ENCODE assay signal across 25 cellular contexts in the genomic region with DNA sequence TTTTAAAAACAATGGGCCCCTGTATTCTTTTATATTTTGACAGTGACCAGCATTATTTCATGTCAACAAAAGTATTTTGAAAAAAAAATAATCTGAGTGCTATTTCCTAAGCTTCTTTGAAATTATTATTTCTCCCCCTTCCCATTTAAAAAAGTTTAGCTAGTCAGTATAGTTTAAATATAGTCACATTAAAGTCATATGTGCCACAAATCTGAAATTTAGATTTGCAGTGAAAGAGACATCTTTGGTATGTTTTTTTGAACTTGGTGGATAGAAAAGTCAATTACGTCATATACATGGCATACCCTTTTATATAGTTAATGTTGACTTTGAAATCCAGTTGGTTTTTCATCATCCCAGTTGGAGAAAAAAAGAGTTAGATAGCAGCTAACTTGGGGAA.
"Had no signal": no experiment of that assay in that cellular context is flagged by ENCODE, and none has a peak within 500 bp of the region (broad histone marks: within the 10 kb centered on the region; RNA-seq: fewer than 3 reads in every experiment).

No MANE protein-coding gene starts in this region.

- H3K4me3 ChIP-seq: colonic mucosa, esophagus squamous epithelium, gastrocnemius medialis, heart right ventricle, left lung, lower lobe of right lung, mucosa of descending colon had no signal

- H3K4me1 ChIP-seq: colonic mucosa, esophagus squamous epithelium, gastrocnemius medialis, heart right ventricle, left lung, lower lobe of right lung had no signal

- DNase-seq: colonic mucosa; cortex of kidney; effector CD8-positive, alpha-beta T cell; effector memory CD8-positive, alpha-beta T cell; endodermal cell; erythroblast; esophagus squamous epithelium; foreskin fibroblast; foreskin melanocyte; gastrocnemius medialis; glutamatergic neuron; head of caudate nucleus; heart right ventricle; hippocampal formation; left cardiac atrium; left lung; left ventricle myocardium superior; lower lobe of right lung; mesenchymal stem cell; mucosa of descending colon; naive B cell had no signal

- H3K36me3 ChIP-seq: colonic mucosa, esophagus squamous epithelium, gastrocnemius medialis, left lung, lower lobe of right lung had no signal

- H3K36me3 Mint-ChIP-seq: mesothelial cell of epicardium, naive B cell had no signal

- H3K27ac ChIP-seq: colonic mucosa, epithelial cell of prostate, esophagus squamous epithelium, gastrocnemius medialis, heart right ventricle, left lung, lower lobe of right lung had no signal

- H3K27ac Mint-ChIP-seq: dendritic cell treated with granulocyte-macrophage colony-stimulating factor and Interleukin-4, amounts not matched to agents 40 ng/mL and 50 ng/mL, for 4 days; effector memory CD8-positive, alpha-beta T cell; endodermal cell; mesothelial cell of epicardium; naive B cell had no signal

- H3K9me3 Mint-ChIP-seq: dendritic cell treated with granulocyte-macrophage colony-stimulating factor and Interleukin-4, amounts not matched to agents 40 ng/mL and 50 ng/mL, for 4 days; effector memory CD8-positive, alpha-beta T cell; endodermal cell; mesothelial cell of epicardium; naive B cell had no signal

- H3K4me3 Mint-ChIP-seq: dendritic cell treated with granulocyte-macrophage colony-stimulating factor and Interleukin-4, amounts not matched to agents 40 ng/mL and 50 ng/mL, for 4 days; effector memory CD8-positive, alpha-beta T cell; endodermal cell; mesothelial cell of epicardium; naive B cell had no signal

- H3K4me1 Mint-ChIP-seq: endodermal cell, naive B cell had no signal

- ATAC-seq: effector memory CD8-positive, alpha-beta T cell; esophagus mucosa; gastrocnemius medialis; heart right ventricle; left cardiac atrium; left lung; left ventricle myocardium superior; lower lobe of right lung; mucosa of descending colon had no signal

- H3K9me3 ChIP-seq: colonic mucosa, esophagus squamous epithelium, gastrocnemius medialis, heart right ventricle, left lung, lower lobe of right lung, mucosa of descending colon had no signal

- H3K27me3 ChIP-seq: colonic mucosa, esophagus squamous epithelium, gastrocnemius medialis, heart right ventricle, left lung had no signal

- H3K27me3 Mint-ChIP-seq: dendritic cell treated with granulocyte-macrophage colony-stimulating factor and Interleukin-4, amounts not matched to agents 40 ng/mL and 50 ng/mL, for 4 days; effector memory CD8-positive, alpha-beta T cell; naive B cell had no signal
